In genomic region chr18:22170421-22171262, GRCh38 we compare ENCODE assay signal across 8 cellular contexts. TPM values are rescaled to one million over a fixed set of nuclear protein-coding genes. Genes with fewer than 3 reads are reported as not detected.
DNase-seq lines count a peak whose midpoint lies in the region; ATAC-seq and TF ChIP-seq lines count a peak whose summit lies in the region.

No MANE protein-coding gene starts in this region.

- intact Hi-C loops in activated CD4-positive, alpha-beta T cell treated with anti-CD3 and anti-CD28 coated beads, Interleukin-2, amount 10 ng/mL, durations not matched to agents 24 days and 14 days (cut with micrococcal nuclease) = no loop called here

- peaks cover 9% of the 10 kb centered on the region for H3K36me3 Mint-ChIP-seq in activated CD4-positive, alpha-beta T cell treated with anti-CD3 and anti-CD28 coated beads, Interleukin-2, amount 10 ng/mL, durations not matched to agents 24 days and 14 days (ENCODE audit: low read depth)
- peaks cover 0 to 5% (median 0%) of the 10 kb centered on the region in 3 donors for H3K36me3 Mint-ChIP-seq in naive thymus-derived CD8-positive, alpha-beta T cell

- H3K4me3 Mint-ChIP-seq in activated CD4-positive, alpha-beta T cell treated with anti-CD3 and anti-CD28 coated beads, Interleukin-2, amount 10 ng/mL, durations not matched to agents 24 days and 14 days = peak overlapping the region; percentile 88
- H3K4me3 Mint-ChIP-seq in naive thymus-derived CD8-positive, alpha-beta T cell = peak overlapping the region; percentile 84 to 92 (median 88)

- peak in 1 of 2 donors; percentile 7 for ATAC-seq in naive thymus-derived CD8-positive, alpha-beta T cell
- ATAC-seq in HG02610 (IDR thresholded peaks at IDR 0.05; ENCODE audit: unreplicated experiment) = no peak

- H3K4me3 ChIP-seq in epithelial cell of proximal tubule (ENCODE audit: low read depth, low read length) = peak overlapping the region; percentile 79

- H3K4me1 Mint-ChIP-seq in activated CD4-positive, alpha-beta T cell treated with anti-CD3 and anti-CD28 coated beads, Interleukin-2, amount 10 ng/mL, durations not matched to agents 24 days and 14 days = peaks cover 17% of the 10 kb centered on the region
- H3K4me1 Mint-ChIP-seq in naive thymus-derived CD8-positive, alpha-beta T cell = peaks cover 6 to 38% (median 35%) of the 10 kb centered on the region in 4 donors

- POLR2A ChIA-PET in naive thymus-derived CD8-positive, alpha-beta T cell (lab: Charles Lee) = interaction anchor here (0.8 kb wide), 2 partner anchors 193 kb away, joined by 3 to 5 read pairs; no protein-coding TSS in a partner anchor

- H3K9me3 Mint-ChIP-seq in activated CD4-positive, alpha-beta T cell treated with anti-CD3 and anti-CD28 coated beads, Interleukin-2, amount 10 ng/mL, durations not matched to agents 24 days and 14 days = no peaks in the 10 kb centered on the region
- H3K9me3 Mint-ChIP-seq in naive thymus-derived CD8-positive, alpha-beta T cell = peaks cover 0 to 7% (median 0%) of the 10 kb centered on the region in 9 donors

- H3K27me3 Mint-ChIP-seq in activated CD4-positive, alpha-beta T cell treated with anti-CD3 and anti-CD28 coated beads, Interleukin-2, amount 10 ng/mL, durations not matched to agents 24 days and 14 days = peaks cover 80% of the 10 kb centered on the region
- H3K27me3 Mint-ChIP-seq in naive thymus-derived CD8-positive, alpha-beta T cell = peaks cover 34 to 80% (median 62%) of the 10 kb centered on the region in 5 donors

- peak overlapping the region; percentile 77 for H3K27ac Mint-ChIP-seq in activated CD4-positive, alpha-beta T cell treated with anti-CD3 and anti-CD28 coated beads, Interleukin-2, amount 10 ng/mL, durations not matched to agents 24 days and 14 days
- peak overlapping the region in 2 of 10 donors; percentile 62 to 72 for H3K27ac Mint-ChIP-seq in naive thymus-derived CD8-positive, alpha-beta T cell

- no peak for TF ChIP-seq CTCF in epithelial cell of proximal tubule (conservative IDR thresholded peaks at IDR 0.05; ENCODE audit: low read depth, low read length)

- DNase-seq in activated CD4-positive, alpha-beta T cell treated with anti-CD3 and anti-CD28 coated beads, Interleukin-2, amount 10 ng/mL, durations not matched to agents 24 days and 14 days = peak; percentile 62
- DNase-seq in activated CD4-positive, alpha-beta T cell treated with anti-CD3 and anti-CD28 coated beads, Interleukin-2, amount 50 U/mL, for 1 hour = no peak
- DNase-seq in SW480 (ENCODE audit: low spot score) (peak; percentile 52), epithelial cell of proximal tubule (ENCODE audit: low read depth) (no peak), UCSD-AML1 (lab: John Stamatoyannopoulos, UW; ENCODE audit: unreplicated experiment) (no peak), MV-4-11 (lab: John Stamatoyannopoulos, UW) (no peak)
- DNase-seq in naive thymus-derived CD8-positive, alpha-beta T cell = no peak

RNA-seq across cellular contexts. Expression of gene GATA6, which starts 1.3 kb away (rescaled TPM):
- total RNA-seq in activated CD4-positive, alpha-beta T cell treated with anti-CD3 and anti-CD28 coated beads, Interleukin-2, amount 10 ng/mL, durations not matched to agents 24 days and 14 days = not detected in 2 replicates
- 1.2 and 2.7 TPM in 2 replicates for total RNA-seq in epithelial cell of proximal tubule
- under 1 TPM in 1 of 2 experiments, not detected in 1; 0.13 TPM for total RNA-seq in naive thymus-derived CD8-positive, alpha-beta T cell
- under 1 TPM in 2 of 3 donors, not detected in 1; 0.03 to 0.88 TPM for polyA plus RNA-seq in naive thymus-derived CD8-positive, alpha-beta T cell

Comparison
In these comparisons a context has a peak if more than half of its experiments do, and no peak if none do; other contexts are left out.
1. DNase-seq: peak in activated CD4-positive, alpha-beta T cell treated with anti-CD3 and anti-CD28 coated beads, Interleukin-2, amount 10 ng/mL, durations not matched to agents 24 days and 14 days (single experiment) and SW480 (single experiment); none in activated CD4-positive, alpha-beta T cell treated with anti-CD3 and anti-CD28 coated beads, Interleukin-2, amount 50 U/mL, for 1 hour (single experiment), epithelial cell of proximal tubule (single experiment), naive thymus-derived CD8-positive, alpha-beta T cell (0 of 10), UCSD-AML1 (single experiment) and MV-4-11 (single experiment).